In genomic region chrX:107207943-107208342, GRCh38 we compare ENCODE assay signal across 37 cellular contexts. TPM values are rescaled to one million over a fixed set of nuclear protein-coding genes. Genes with fewer than 3 reads are reported as not detected.
"Had no signal": no experiment of that assay in that cellular context is flagged by ENCODE, and none has a peak within 500 bp of the region (broad histone marks: within the 10 kb centered on the region; RNA-seq: fewer than 3 reads in every experiment).

No MANE protein-coding gene starts in this region.

- H3K27ac ChIP-seq: adrenal gland, body of pancreas, brain microvascular endothelial cell, breast epithelium, VCaP had no signal

- H3K4me3 ChIP-seq: adrenal gland, body of pancreas, breast epithelium had no signal

- H3K36me3 ChIP-seq: adrenal gland, brain microvascular endothelial cell, breast epithelium had no signal

- DNase-seq: activated B cell treated with CpG ODN at 0.5 μM for 24 hours; activated CD4-positive, alpha-beta memory T cell treated with anti-CD3 and anti-CD28 coated beads for 36 hours; activated CD4-positive, alpha-beta T cell treated with anti-CD3 and anti-CD28 coated beads for 4 hours; activated CD4-positive, alpha-beta T cell treated with anti-CD3 and anti-CD28 coated beads, Interleukin-2, amount 10 ng/mL, durations not matched to agents 24 days and 14 days; activated CD4-positive, alpha-beta T cell treated with anti-CD3 and anti-CD28 coated beads, Interleukin-2, amount 50 U/mL, for 1 hour; activated CD4-positive, alpha-beta T cell treated with anti-CD3 and anti-CD28 coated beads, Interleukin-2, amount 50 U/mL, for 4 hours; activated CD4-positive, CD25-positive, alpha-beta regulatory T cell treated with anti-CD3 and anti-CD28 coated beads, Interleukin-2, amount 50 U/mL, for 72 hours; activated CD8-positive, alpha-beta memory T cell treated with anti-CD3 and anti-CD28 coated beads, Interleukin-2, amount 50 U/mL, for 4 hours; activated CD8-positive, alpha-beta T cell treated with anti-CD3 and anti-CD28 coated beads for 36 hours; activated effector memory CD4-positive, alpha-beta T cell treated with anti-CD3 and anti-CD28 coated beads, Interleukin-2, amount 50 U/mL, for 16 hours; activated gamma-delta T cell treated with Interleukin-2 at 50 U/mL for 16 hours; activated naive CD4-positive, alpha-beta T cell; activated naive CD4-positive, alpha-beta T cell treated with anti-CD3 and anti-CD28 coated beads for 36 hours; activated naive CD4-positive, alpha-beta T cell treated with anti-CD3 and anti-CD28 coated beads, Interleukin-2, amount 50 U/mL, for 16 hours; activated naive CD8-positive, alpha-beta T cell treated with anti-CD3 and anti-CD28 coated beads for 36 hours; activated T-cell treated with anti-CD3 and anti-CD28 coated beads for 4 hours; activated T-cell treated with anti-CD3 and anti-CD28 coated beads, Interleukin-2, amount 50 U/mL, for 1 hour; activated T-cell treated with anti-CD3 and anti-CD28 coated beads, Interleukin-2, amount 50 U/mL, for 4 hours; activated T-cell treated with anti-CD3 and anti-CD28 coated beads, Interleukin-2, amount 50 U/mL, for 72 hours; adrenal gland; amniotic stem cell; aorta; body of pancreas; brain microvascular endothelial cell; central memory CD4-positive, alpha-beta T cell; T-helper 1 cell; T-helper 2 cell; T-helper 9 cell had no signal

- ATAC-seq: activated CD8-positive, alpha-beta T cell treated with anti-CD3 and anti-CD28 coated beads for 36 hours; activated naive CD4-positive, alpha-beta T cell treated with anti-CD3 and anti-CD28 coated beads, Interleukin-2, amount 50 U/mL, for 72 hours; activated T-cell treated with anti-CD3 and anti-CD28 coated beads, Interleukin-2, amount 50 U/mL, for 4 hours; activated T-cell treated with anti-CD3 and anti-CD28 coated beads, Interleukin-2, amount 50 U/mL, for 72 hours; activated T-helper 17 cell treated with anti-CD3 and anti-CD28 coated beads, Interleukin-2, amount 50 U/mL, for 72 hours; body of pancreas had no signal

- H3K4me1 ChIP-seq: adrenal gland, body of pancreas, breast epithelium had no signal

- H3K9me3 ChIP-seq: adrenal gland, body of pancreas, breast epithelium had no signal

- FAIRE-seq: astrocyte, TTC549 had no signal

- H3K27me3 ChIP-seq: adrenal gland, body of pancreas, brain microvascular endothelial cell had no signal

RNA-seq across cellular contexts. Expression of gene DNAAF6, which starts 1.5 kb away (rescaled TPM):
- total RNA-seq: activated B cell treated with CpG ODN at 0.5 μM for 24 hours; activated CD4-positive, alpha-beta memory T cell treated with anti-CD3 and anti-CD28 coated beads for 36 hours; activated CD4-positive, alpha-beta T cell treated with anti-CD3 and anti-CD28 coated beads, Interleukin-2, amount 10 ng/mL, durations not matched to agents 24 days and 14 days; activated CD8-positive, alpha-beta memory T cell treated with anti-CD3 and anti-CD28 coated beads for 36 hours; activated CD8-positive, alpha-beta T cell treated with anti-CD3 and anti-CD28 coated beads for 36 hours; activated naive CD4-positive, alpha-beta T cell treated with anti-CD3 and anti-CD28 coated beads for 36 hours; activated naive CD4-positive, alpha-beta T cell treated with anti-CD3 and anti-CD28 coated beads, Interleukin-2, amount 50 U/mL, for 72 hours; activated naive CD8-positive, alpha-beta T cell treated with anti-CD3 and anti-CD28 coated beads for 36 hours; activated T-cell treated with anti-CD3 and anti-CD28 coated beads, Interleukin-2, amount 50 U/mL, for 4 hours; activated T-cell treated with anti-CD3 and anti-CD28 coated beads, Interleukin-2, amount 50 U/mL, for 72 hours; activated T-helper 1 cell treated with anti-CD3 and anti-CD28 coated beads, Interleukin-12 subunit alpha, Interleukin-12 subunit beta, Interleukin-2, Interleukin-4 antibody, amounts not matched to agents 30 ng/mL and 10 ng/mL and 1 ng/mL, durations not matched to agents 14 hours and 24 hours and 36 hours; activated T-helper 17 cell treated with anti-CD3 and anti-CD28 coated beads, Interleukin-2, amount 50 U/mL, for 72 hours; adrenal gland; aorta; astrocyte; body of pancreas; breast epithelium; cardiac septum had no signal
- polyA plus RNA-seq: adrenal gland, aorta had no signal

RNA-seq across cellular contexts. Expression of gene NUP62CL, which starts 1.7 kb away (rescaled TPM):
- polyA plus RNA-seq: aorta had no signal
